Comparison of ENCODE assay signal across 27 cellular contexts in genomic region chr9:87004016-87004415, GRCh38.
"Had no signal": no experiment of that assay in that cellular context is flagged by ENCODE, and none has a peak within 500 bp of the region (broad histone marks: within the 10 kb centered on the region; RNA-seq: fewer than 3 reads in every experiment).

No MANE protein-coding gene starts in this region.

- H3K27me3 ChIP-seq: neural progenitor cell, ovary, right lobe of liver, sigmoid colon, stomach, thyroid gland, tibial nerve, upper lobe of left lung, vagina had no signal

- ATAC-seq: psoas muscle; right cardiac atrium; right lobe of liver; stimulated activated effector memory CD8-positive, alpha-beta T cell treated with anti-CD3 and anti-CD28 coated beads, Interleukin-12 subunit alpha, Interleukin-12 subunit beta, amount 100 ng/mL, for 72 hours; stimulated activated naive B cell treated with anti-CD40 and anti-IgM and Interleukin-4, amounts not matched to agents 10 μg/mL and 1 μg/mL and 100 μg/mL, for 72 hours had no signal

- H3K4me1 ChIP-seq: neural progenitor cell, parathyroid adenoma, psoas muscle, right lobe of liver, thyroid gland, upper lobe of left lung had no signal

- H3K36me3 ChIP-seq: neural progenitor cell, ovary, right lobe of liver, sigmoid colon, stomach, thoracic aorta, thyroid gland, tibial nerve, upper lobe of left lung, vagina had no signal

- H3K27me3 Mint-ChIP-seq: progenitor cell of endocrine pancreas had no signal

- H3K27ac ChIP-seq: neural progenitor cell, ovary, parathyroid adenoma, psoas muscle, right lobe of liver, sigmoid colon, stomach, thoracic aorta, thyroid gland, tibial nerve, upper lobe of left lung, vagina had no signal

- H3K4me3 ChIP-seq: neural progenitor cell, ovary, psoas muscle, right lobe of liver, sigmoid colon, stomach, thoracic aorta, thyroid gland, tibial nerve, upper lobe of left lung, vagina had no signal

- H3K9me3 Mint-ChIP-seq: stimulated activated effector memory CD8-positive, alpha-beta T cell treated with anti-CD3 and anti-CD28 coated beads, Interleukin-12 subunit alpha, Interleukin-12 subunit beta, amount 100 ng/mL, for 72 hours; stimulated activated naive CD8-positive, alpha-beta T cell treated with anti-CD3 and anti-CD28 coated beads, Interleukin-15, Interleukin-2, amounts not matched to agents 100 ng/mL and 50 ng/mL, for 24 hours had no signal

- H3K9ac ChIP-seq: neural progenitor cell, parathyroid adenoma had no signal

- H3K79me2 ChIP-seq: parathyroid adenoma had no signal

- H3K36me3 Mint-ChIP-seq: neural progenitor cell; stimulated activated effector memory CD8-positive, alpha-beta T cell treated with anti-CD3 and anti-CD28 coated beads, Interleukin-12 subunit alpha, Interleukin-12 subunit beta, amount 100 ng/mL, for 72 hours; stimulated activated naive B cell treated with anti-CD40 and anti-IgM and Interleukin-4, amounts not matched to agents 10 μg/mL and 1 μg/mL and 100 μg/mL, for 72 hours had no signal

- H3K4me1 Mint-ChIP-seq: stimulated activated effector memory CD8-positive, alpha-beta T cell treated with anti-CD3 and anti-CD28 coated beads, Interleukin-12 subunit alpha, Interleukin-12 subunit beta, amount 100 ng/mL, for 72 hours; stimulated activated naive B cell treated with anti-CD40 and anti-IgM and Interleukin-4, amounts not matched to agents 10 μg/mL and 1 μg/mL and 100 μg/mL, for 72 hours had no signal

- H3K27ac Mint-ChIP-seq: nephron; neural progenitor cell; progenitor cell of endocrine pancreas; stimulated activated effector memory CD8-positive, alpha-beta T cell treated with anti-CD3 and anti-CD28 coated beads, Interleukin-12 subunit alpha, Interleukin-12 subunit beta, amount 100 ng/mL, for 72 hours; stimulated activated naive B cell treated with anti-CD40 and anti-IgM and Interleukin-4, amounts not matched to agents 10 μg/mL and 1 μg/mL and 100 μg/mL, for 72 hours; stimulated activated naive CD8-positive, alpha-beta T cell treated with anti-CD3 and anti-CD28 coated beads, Interleukin-15, Interleukin-2, amounts not matched to agents 100 ng/mL and 50 ng/mL, for 24 hours had no signal

- H2AFZ ChIP-seq: neural progenitor cell, parathyroid adenoma had no signal

- H3K4me2 ChIP-seq: neural progenitor cell had no signal

- H3K4me3 Mint-ChIP-seq: nephron; neural progenitor cell; stimulated activated effector memory CD8-positive, alpha-beta T cell treated with anti-CD3 and anti-CD28 coated beads, Interleukin-12 subunit alpha, Interleukin-12 subunit beta, amount 100 ng/mL, for 72 hours; stimulated activated naive B cell treated with anti-CD40 and anti-IgM and Interleukin-4, amounts not matched to agents 10 μg/mL and 1 μg/mL and 100 μg/mL, for 72 hours; stimulated activated naive CD8-positive, alpha-beta T cell treated with anti-CD3 and anti-CD28 coated beads, Interleukin-15, Interleukin-2, amounts not matched to agents 100 ng/mL and 50 ng/mL, for 24 hours had no signal

- DNase-seq: occipital lobe; ovary; posterior cingulate gyrus; psoas muscle; right cardiac atrium; right lobe of liver; sigmoid colon; small intestine; stimulated activated CD4-positive, alpha-beta T cell treated with anti-CD3 and anti-CD28 coated beads, Interleukin-15, amount 100 ng/mL, for 24 hours; stimulated activated CD4-positive, alpha-beta T cell treated with anti-CD3 and anti-CD28 coated beads, Interleukin-2, amount 100 ng/mL, for 24 hours; stimulated activated CD4-positive, alpha-beta T cell treated with anti-CD3 and anti-CD28 coated beads, Interleukin-2, amount 100 ng/mL, for 48 hours; stimulated activated CD4-positive, alpha-beta T cell treated with anti-CD3 and anti-CD28 coated beads, Interleukin-4, amount 100 ng/mL, for 24 hours; stimulated activated naive B cell treated with anti-CD40 and anti-IgM and Interleukin-4, amounts not matched to agents 10 μg/mL and 1 μg/mL and 100 μg/mL, for 72 hours; stimulated activated naive CD4-positive, alpha-beta T cell treated with Interleukin-2 at 50 U/mL for 16 hours; stomach; thyroid gland; trophoblast cell; upper lobe of left lung had no signal

- H3K9me3 ChIP-seq: ovary, right lobe of liver, sigmoid colon, stomach, thoracic aorta, thyroid gland, upper lobe of left lung, vagina had no signal
